9 cellular contexts compared by ENCODE assay signal in genomic region chr14:101706509-101707284, GRCh38. TPM values are rescaled to one million over a fixed set of nuclear protein-coding genes. Genes with fewer than 3 reads are reported as not detected.
DNase-seq lines count a peak whose midpoint lies in the region; TF ChIP-seq lines count a peak whose summit lies in the region.
"Had no signal": no experiment of that assay in that cellular context is flagged by ENCODE, and none has a peak within 500 bp of the region (broad histone marks: within the 10 kb centered on the region; RNA-seq: fewer than 3 reads in every experiment).

No MANE protein-coding gene starts in this region.

- no peaks in the 10 kb centered on the region for H3K79me2 ChIP-seq in OCI-LY3 (ENCODE audit: low read length)

- no peaks in the 10 kb centered on the region for H4K20me1 ChIP-seq in BLaER1 treated with 17β-estradiol and CSF1 and Interleukin-3, amounts not matched to agents 10 nM and 100 nM
- H4K20me1 ChIP-seq in OCI-LY3 (ENCODE audit: insufficient read depth, low read length) = no peaks in the 10 kb centered on the region

- H3K27ac ChIP-seq in BLaER1 treated with 17β-estradiol and CSF1 and Interleukin-3, amounts not matched to agents 10 nM and 100 nM = peak overlapping the region; percentile 86 to 92 (median 88)
- H3K27ac ChIP-seq in OCI-LY3 (ENCODE audit: low read length) (no peak overlapping the region), esophagus (ENCODE audit: low read depth in 2 of 2, low read length in 1 of 2) (peak overlapping the region; percentile 2 to 47), neuronal stem cell (replicated peaks; ENCODE audit: low read length) (no peak overlapping the region)
- H3K27ac ChIP-seq: brain microvascular endothelial cell had no signal

- H2AFZ ChIP-seq in OCI-LY3 (ENCODE audit: low read depth, low read length) (peak overlapping the region; percentile 90), neuronal stem cell (ENCODE audit: low read length) (peak overlapping the region; percentile 86)

- no peaks in the 10 kb centered on the region for H3K79me1 ChIP-seq in neuronal stem cell (ENCODE audit: low read depth, low read length)

- no peak overlapping the region for H2BK12ac ChIP-seq in neuronal stem cell (ENCODE audit: low read length)

- H2AK5ac ChIP-seq in neuronal stem cell (ENCODE audit: low read depth, low read length) = peak overlapping the region; percentile 63

- H3K36me3 ChIP-seq in BLaER1 treated with 17β-estradiol and CSF1 and Interleukin-3, amounts not matched to agents 10 nM and 100 nM = no peaks in the 10 kb centered on the region
- no peaks in the 10 kb centered on the region for H3K36me3 ChIP-seq in OCI-LY3 (replicated peaks; ENCODE audit: low read depth, low read length)
- no peaks in the 10 kb centered on the region for H3K36me3 ChIP-seq in esophagus (ENCODE audit: control insufficient read depth in 2 of 2, insufficient read depth in 2 of 2, low read length in 1 of 2)
- no peaks in the 10 kb centered on the region for H3K36me3 ChIP-seq in neuronal stem cell (replicated peaks in 1 of 2; ENCODE audit: control insufficient read depth in 2 of 2, insufficient read depth in 2 of 2, low read length in 2 of 2)
- H3K36me3 ChIP-seq in H7 (replicated peaks; ENCODE audit: control insufficient read depth, insufficient read depth, low read length) = no peaks in the 10 kb centered on the region
- H3K36me3 ChIP-seq: brain microvascular endothelial cell had no signal

- H2BK120ac ChIP-seq in neuronal stem cell (ENCODE audit: low read depth, low read length) = no peak overlapping the region

- H3K4me3 ChIP-seq in BLaER1 treated with 17β-estradiol and CSF1 and Interleukin-3, amounts not matched to agents 10 nM and 100 nM = 0 out of 20 replicates have a peak overlapping the region, but pooled peaks of 2 of the 10 experiments have one; percentile 52 to 66
- H3K4me3 ChIP-seq in OCI-LY3 (ENCODE audit: low read length) (peak overlapping the region; percentile 67; the same call in 1 of the 2 replicates), esophagus (ENCODE audit: low read depth in 1 of 2, low read length in 2 of 2) (no peak overlapping the region), neuronal stem cell (ENCODE audit: low read length in 2 of 2) (no peak overlapping the region), H7 (ENCODE audit: insufficient read depth, low read depth, low read length) (no peak overlapping the region)

- no peak overlapping the region for H3K4ac ChIP-seq in neuronal stem cell (ENCODE audit: low read length)

- 76 to 78% methylated on average over 22 of the region's 22 CpGs for WGBS in esophagus, 2 donors
- WGBS in neuronal stem cell (ENCODE audit: extremely low coverage in 2 of 2, insufficient read length in 2 of 2, insufficient replicate concordance in 1 of 2), 2 donors = no CpG with 5 or more reads among the region's 22 CpGs

- H4K8ac ChIP-seq in neuronal stem cell (ENCODE audit: low read depth, low read length) = no peak overlapping the region

- H3K23ac ChIP-seq in neuronal stem cell (ENCODE audit: low read depth, low read length, poor library complexity) = peak overlapping the region; percentile 22

- DNase-seq in neuronal stem cell (ENCODE audit: low spot score) = no peak
- no peak for DNase-seq in SKM-1 treated with dmso at 0.1 percent for 144 hours (lab: John Stamatoyannopoulos, UW; ENCODE audit: unreplicated experiment)
- no peak for DNase-seq in NCI-H1436 (lab: John Stamatoyannopoulos, UW)
- DNase-seq in H7 = no peak
- no peak for DNase-seq in iPS-NIHi7 (ENCODE audit: extremely low spot score)

- H3K27me3 ChIP-seq in BLaER1 treated with 17β-estradiol and CSF1 and Interleukin-3, amounts not matched to agents 10 nM and 100 nM = peaks cover 0 to 9% (median 0%) of the 10 kb centered on the region in 11 experiments; a peak in 2 of 22 replicates
- H3K27me3 ChIP-seq in OCI-LY3 (ENCODE audit: low read depth, low read length) (peaks cover 15% of the 10 kb centered on the region; the same call in 1 of the 2 replicates), esophagus (ENCODE audit: control insufficient read depth in 1 of 2, insufficient read depth in 2 of 2, low read length in 2 of 2) (no peaks in the 10 kb centered on the region), neuronal stem cell (ENCODE audit: control insufficient read depth in 3 of 3, insufficient read depth in 3 of 3, low read depth in 1 of 3, low read length in 3 of 3) (peaks cover 3 to 22% (median 11%) of the 10 kb centered on the region in 3 experiments), H7 (ENCODE audit: control insufficient read depth, insufficient read depth, low read length) (peaks cover 19% of the 10 kb centered on the region)

- H3K9me3 ChIP-seq in BLaER1 treated with 17β-estradiol and CSF1 and Interleukin-3, amounts not matched to agents 10 nM and 100 nM (replicated peaks in 1 of 11) = peaks cover 0 to 9% (median 0%) of the 10 kb centered on the region in 11 experiments; a peak in 2 of 22 replicates
- H3K9me3 ChIP-seq in OCI-LY3 (ENCODE audit: insufficient read depth, low read length) (no peaks in the 10 kb centered on the region), esophagus (ENCODE audit: control insufficient read depth in 2 of 2, insufficient read depth in 1 of 2, low read depth in 1 of 2, low read length in 1 of 2) (no peaks in the 10 kb centered on the region), neuronal stem cell (replicated peaks in 1 of 2; ENCODE audit: control insufficient read depth in 2 of 2, insufficient read depth in 1 of 2, low read depth in 1 of 2, low read length in 2 of 2) (peaks cover 5% of the 10 kb centered on the region in 2 donors)

- peaks cover 42 to 65% (median 62%) of the 10 kb centered on the region in 10 experiments for H3K4me1 ChIP-seq in BLaER1 treated with 17β-estradiol and CSF1 and Interleukin-3, amounts not matched to agents 10 nM and 100 nM
- H3K4me1 ChIP-seq in OCI-LY3 (ENCODE audit: low read length) (peaks cover 6% of the 10 kb centered on the region; the same call in 1 of the 2 replicates), esophagus (ENCODE audit: control insufficient read depth in 2 of 2, insufficient read depth in 2 of 2, low read length in 1 of 2) (peaks cover 2 to 6% of the 10 kb centered on the region in 2 donors), neuronal stem cell (ENCODE audit: control insufficient read depth in 2 of 2, insufficient read depth in 1 of 2, low read depth in 1 of 2, low read length in 2 of 2) (peaks cover 6 to 8% of the 10 kb centered on the region in 2 donors)

- no peak for TF ChIP-seq CTCF in OCI-LY3 (IDR thresholded peaks at IDR 0.05; ENCODE audit: low read depth, low read length)

- no peak overlapping the region for H2BK5ac ChIP-seq in neuronal stem cell (ENCODE audit: low read length)

- H4K91ac ChIP-seq in neuronal stem cell (ENCODE audit: low read depth, low read length, poor library complexity) = no peak overlapping the region

- H3K4me2 ChIP-seq in BLaER1 treated with 17β-estradiol and CSF1 and Interleukin-3, amounts not matched to agents 10 nM and 100 nM = peak overlapping the region; percentile 66 to 94 (median 88)
- H3K4me2 ChIP-seq in OCI-LY3 (ENCODE audit: low read length) (peak overlapping the region; percentile 74), neuronal stem cell (ENCODE audit: insufficient read depth, low read length, poor library complexity, severe bottlenecking) (no peak overlapping the region)

- peak overlapping the region; percentile 66 for H3K18ac ChIP-seq in neuronal stem cell (ENCODE audit: low read length)

- H3K14ac ChIP-seq in neuronal stem cell (ENCODE audit: low read length) = peak overlapping the region; percentile 75

- peak overlapping the region; percentile 72 to 86 (median 82); a peak in 21 of 22 replicates for H3K9ac ChIP-seq in BLaER1 treated with 17β-estradiol and CSF1 and Interleukin-3, amounts not matched to agents 10 nM and 100 nM
- H3K9ac ChIP-seq in OCI-LY3 (ENCODE audit: low read length) (no peak overlapping the region), neuronal stem cell (ENCODE audit: low read depth, low read length, poor library complexity) (peak overlapping the region; percentile 33)

- peak overlapping the region; percentile 4 for H2BK15ac ChIP-seq in neuronal stem cell (ENCODE audit: low read length)

RNA-seq across cellular contexts. Expression of gene PPP2R5C, which starts 54.8 kb away (rescaled TPM):
- polyA plus RNA-seq in esophagus = 10 to 100 TPM; 64.8 to 87.3 TPM
- polyA plus RNA-seq in neuronal stem cell (2013, experiment 1 of 2) = 199 TPM
- 209 TPM for polyA plus RNA-seq in neuronal stem cell (2013, experiment 2 of 2)
- total RNA-seq in H7 (2014; rRNA removed; shearing (Covaris generic)) = 46.7 and 64.6 TPM in 2 replicates

Comparison
In these comparisons a context has a peak if more than half of its experiments do, and no peak if none do; other contexts are left out.
1. H3K27ac ChIP-seq: peak in BLaER1 treated with 17β-estradiol and CSF1 and Interleukin-3, amounts not matched to agents 10 nM and 100 nM (11 of 11) and esophagus (2 of 2); none in OCI-LY3 (single experiment) and neuronal stem cell (single experiment).